9 cellular contexts compared by ENCODE assay signal in genomic region chr5:140342287-140342686, GRCh38. TPM values are rescaled to one million over a fixed set of nuclear protein-coding genes. Genes with fewer than 3 reads are reported as not detected.
DNase-seq lines count a peak whose midpoint lies in the region; ATAC-seq and TF ChIP-seq lines count a peak whose summit lies in the region.
"Had no signal": no experiment of that assay in that cellular context is flagged by ENCODE, and none has a peak within 500 bp of the region (broad histone marks: within the 10 kb centered on the region; RNA-seq: fewer than 3 reads in every experiment).

No MANE protein-coding gene starts in this region.

- no peak for TF ChIP-seq CTCF in A673 (conservative IDR thresholded peaks at IDR 0.05; ENCODE audit: low read depth, low read length)
- TF ChIP-seq CTCF in left lung (IDR thresholded peaks at IDR 0.05), result no peak

- H3K4me3 Mint-ChIP-seq in activated CD4-positive, alpha-beta T cell treated with anti-CD3 and anti-CD28 coated beads, Interleukin-2, amount 10 ng/mL, durations not matched to agents 7 days and 5 days, result peak overlapping the region; percentile 85

- H3K27ac ChIP-seq in A673 (ENCODE audit: low read depth, low read length, poor library complexity, severe bottlenecking), result peak overlapping the region; percentile 80
- H3K27ac ChIP-seq in left lung, result peak overlapping the region; percentile 35 to 81

- H3K9me3 ChIP-seq in A673 (ENCODE audit: low read depth, low read length, poor library complexity, severe bottlenecking) (no peaks in the 10 kb centered on the region), left lung (no peaks in the 10 kb centered on the region)

- no peak overlapping the region for H3K4me3 ChIP-seq in A673 (ENCODE audit: low read depth, low read length, poor library complexity, severe bottlenecking)
- H3K4me3 ChIP-seq in left lung, result no peak overlapping the region

- POLR2A ChIA-PET in A673 (lab: Charles Lee; ENCODE audit: low non-redundant PET), result interaction anchor here (0.5 kb wide), 1 partner anchor 81 kb away, joined by 3 read pairs; no protein-coding TSS in a partner anchor
- POLR2A ChIA-PET in activated CD4-positive, alpha-beta T cell treated with anti-CD3 and anti-CD28 coated beads, Interleukin-2, amount 10 ng/mL, durations not matched to agents 7 days and 5 days (lab: Charles Lee), result interaction anchor here (1.5 kb wide), 1 partner anchor 98 kb away, joined by 7 read pairs; no protein-coding TSS in a partner anchor

- H3K4me1 ChIP-seq in A673 (ENCODE audit: insufficient read depth, low read length, poor library complexity, severe bottlenecking) (peaks cover 34% of the 10 kb centered on the region), left lung (peaks cover 9 to 95% of the 10 kb centered on the region in 2 donors)

- H3K27ac Mint-ChIP-seq in activated CD4-positive, alpha-beta T cell treated with anti-CD3 and anti-CD28 coated beads, Interleukin-2, amount 10 ng/mL, durations not matched to agents 7 days and 5 days, result peak overlapping the region; percentile 98

- CTCF ChIA-PET in A673 (lab: Charles Lee), result no interaction called here
- CTCF ChIA-PET in activated CD4-positive, alpha-beta T cell treated with anti-CD3 and anti-CD28 coated beads, Interleukin-2, amount 10 ng/mL, durations not matched to agents 7 days and 5 days (lab: Charles Lee), result interaction anchor here (0.6 to 9.1 kb wide), 6 partner anchors 9 to 102 kb away, joined by 3 to 88 read pairs (median 6); no protein-coding TSS in a partner anchor

- no peaks in the 10 kb centered on the region for H3K27me3 Mint-ChIP-seq in activated CD4-positive, alpha-beta T cell treated with anti-CD3 and anti-CD28 coated beads, Interleukin-2, amount 10 ng/mL, durations not matched to agents 7 days and 5 days

- H3K27me3 ChIP-seq in A673 (replicated peaks; ENCODE audit: insufficient read depth, low read depth, low read length, poor library complexity) (no peaks in the 10 kb centered on the region), left lung (no peaks in the 10 kb centered on the region)

- peaks cover 79% of the 10 kb centered on the region for H3K4me1 Mint-ChIP-seq in activated CD4-positive, alpha-beta T cell treated with anti-CD3 and anti-CD28 coated beads, Interleukin-2, amount 10 ng/mL, durations not matched to agents 7 days and 5 days

- ATAC-seq in GM21825 (IDR thresholded peaks at IDR 0.05; ENCODE audit: unreplicated experiment) (peak; percentile 31), left lung (no peak), GM21515 (IDR thresholded peaks at IDR 0.05; ENCODE audit: unreplicated experiment) (no peak)

- peak; percentile 81 for DNase-seq in A673 (ENCODE audit: low spot score)
- peak; percentile 69 for DNase-seq in activated CD4-positive, alpha-beta T cell treated with anti-CD3 and anti-CD28 coated beads, Interleukin-2, amount 10 ng/mL, durations not matched to agents 7 days and 5 days
- peak in 1 of 2 donors; percentile 52 for DNase-seq in left lung
- no peak for DNase-seq in amygdala (lab: John Stamatoyannopoulos, UW)
- no peak for DNase-seq in occipital lobe (lab: John Stamatoyannopoulos, UW)
- no peak for DNase-seq in effector CD4-positive, alpha-beta T cell
- DNase-seq: Calu3 had no signal

- H3K9me3 Mint-ChIP-seq in activated CD4-positive, alpha-beta T cell treated with anti-CD3 and anti-CD28 coated beads, Interleukin-2, amount 10 ng/mL, durations not matched to agents 7 days and 5 days, result no peaks in the 10 kb centered on the region

- BruUV-seq in A673 (replicated peaks; lab: Mats Ljungman, UMichigan), result no TSS peak

- intact Hi-C loops in A673 (cut with micrococcal nuclease; ENCODE audit: unreplicated experiment), result no loop called here
- intact Hi-C loops in left lung (cut with DNase I), result loop anchor here in 1 of 2 donors (10.0 kb wide), 1 partner anchor 97 kb away; no protein-coding TSS in a partner anchor

- no peaks in the 10 kb centered on the region for H3K36me3 ChIP-seq in A673 (ENCODE audit: insufficient read depth, low read length, poor library complexity, severe bottlenecking)
- peaks cover 0 to 34% of the 10 kb centered on the region in 2 donors for H3K36me3 ChIP-seq in left lung

- peaks cover 57% of the 10 kb centered on the region for H3K36me3 Mint-ChIP-seq in activated CD4-positive, alpha-beta T cell treated with anti-CD3 and anti-CD28 coated beads, Interleukin-2, amount 10 ng/mL, durations not matched to agents 7 days and 5 days (ENCODE audit: low read depth)

RNA-seq across cellular contexts. Expression of gene HBEGF, which starts 4.1 kb away (rescaled TPM):
- total RNA-seq in A673 (2021) (12.0 and 14.7 TPM in 2 replicates), left lung (10 to 100 TPM; 18.1 to 33.8 TPM), occipital lobe (8.7 TPM)
- total RNA-seq in activated CD4-positive, alpha-beta T cell treated with anti-CD3 and anti-CD28 coated beads, Interleukin-2, amount 10 ng/mL, durations not matched to agents 7 days and 5 days, result 10 to 100 TPM; 13.7 to 15.4 TPM

RNA-seq across cellular contexts. Expression of gene SLC4A9, which starts 17.7 kb away (rescaled TPM):
- total RNA-seq in A673 (2021) (0.26 TPM in 1 of 2 replicates, not detected in the other), left lung (not detected), occipital lobe (under 0.01 TPM)
- total RNA-seq in activated CD4-positive, alpha-beta T cell treated with anti-CD3 and anti-CD28 coated beads, Interleukin-2, amount 10 ng/mL, durations not matched to agents 7 days and 5 days, result under 1 TPM; 0.35 to 0.44 TPM
- total RNA-seq: Calu3 had no signal

RNA-seq across cellular contexts. Expression of gene PFDN1, which starts 39.4 kb away (rescaled TPM):
- 81.2 and 94.1 TPM in 2 replicates for total RNA-seq in A673 (2021)
- 10 to 100 TPM; 60.8 to 70.5 TPM for total RNA-seq in activated CD4-positive, alpha-beta T cell treated with anti-CD3 and anti-CD28 coated beads, Interleukin-2, amount 10 ng/mL, durations not matched to agents 7 days and 5 days
- total RNA-seq in left lung, result 10 to 100 TPM; 45.7 to 55.5 TPM
- 36.8 TPM for total RNA-seq in occipital lobe

RNA-seq across cellular contexts. Expression of gene ANKHD1, which starts 59.3 kb away (rescaled TPM):
- total RNA-seq in A673 (2021), result 167 and 169 TPM in 2 replicates
- total RNA-seq in activated CD4-positive, alpha-beta T cell treated with anti-CD3 and anti-CD28 coated beads, Interleukin-2, amount 10 ng/mL, durations not matched to agents 7 days and 5 days, result 100 to 1,000 TPM; 118 TPM
- total RNA-seq in left lung, result 100 to 1,000 TPM; 104 to 136 TPM
- total RNA-seq in occipital lobe, result 104 TPM

Comparison
In these comparisons a context has a peak if more than half of its experiments do, and no peak if none do; other contexts are left out.
1. DNase-seq: peak in A673 (single experiment) and activated CD4-positive, alpha-beta T cell treated with anti-CD3 and anti-CD28 coated beads, Interleukin-2, amount 10 ng/mL, durations not matched to agents 7 days and 5 days (single experiment); none in amygdala (0 of 56), occipital lobe (single experiment) and effector CD4-positive, alpha-beta T cell (single experiment).